Comparison of ENCODE assay signal across 8 cellular contexts in the genomic region with DNA sequence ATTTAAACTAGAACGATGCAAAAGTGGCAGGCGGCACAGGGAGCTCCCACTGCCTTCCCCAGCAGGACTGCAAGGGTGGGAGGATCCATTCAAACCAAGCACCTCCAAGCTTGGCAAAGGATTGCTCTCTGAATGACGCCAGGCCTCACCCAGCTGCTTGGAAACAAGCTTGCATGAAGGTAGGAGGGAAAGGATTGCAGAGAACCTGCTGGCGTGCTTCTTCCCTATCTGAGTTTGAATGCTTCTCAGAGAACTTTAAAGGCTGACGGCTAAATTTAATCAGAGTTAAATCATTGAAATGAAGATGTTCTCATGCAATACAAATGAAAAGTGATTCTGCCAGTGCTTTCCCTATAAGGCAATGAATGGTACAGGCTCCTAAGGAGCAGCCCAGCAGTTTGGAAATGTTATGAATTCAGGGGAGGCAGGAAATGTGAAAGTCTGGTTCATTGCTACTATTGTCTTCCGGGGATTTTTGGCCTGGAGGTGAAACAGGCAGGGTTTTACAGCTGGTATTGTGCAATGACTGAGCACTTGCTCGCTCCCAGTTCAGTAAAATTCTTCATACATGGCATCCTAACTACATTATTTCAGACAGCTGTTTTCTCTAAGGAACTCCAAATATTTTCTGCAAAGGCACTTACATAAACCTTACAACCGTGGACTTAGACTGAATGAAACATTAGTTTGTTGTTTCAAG. TPM values are rescaled to one million over a fixed set of nuclear protein-coding genes. Genes with fewer than 3 reads are reported as not detected.
DNase-seq lines count a peak whose midpoint lies in the region; ATAC-seq and TF ChIP-seq lines count a peak whose summit lies in the region.

No MANE protein-coding gene starts in this region.

- DNase-seq in AG04450 (ENCODE audit: low read depth, low spot score) (peak; percentile 87), MV-4-11 (lab: John Stamatoyannopoulos, UW) (peak; percentile 63), colonic mucosa (peak; percentile 73), mesendoderm (peak; percentile 63), HK-2 (ENCODE audit: unreplicated experiment) (no peak)
- DNase-seq in activated CD8-positive, alpha-beta memory T cell treated with anti-CD3 and anti-CD28 coated beads for 24 hours, result no peak

- H2BK15ac ChIP-seq in mesendoderm (replicated peaks; ENCODE audit: low read depth), result no peak overlapping the region

- intact Hi-C loops in colonic mucosa (cut with DNase I), result no loop called here

- H3K4me3 ChIP-seq in AG04450 (ENCODE audit: low read depth, low read length) (no peak overlapping the region), colonic mucosa (no peak overlapping the region), mesendoderm (ENCODE audit: low read length) (no peak overlapping the region)

- WGBS in mesendoderm (ENCODE audit: extremely low coverage, insufficient coverage, low lambda C conversion rate), result no CpG with 5 or more reads among the region's 8 CpGs

- H3K36me3 ChIP-seq in colonic mucosa (no peaks in the 10 kb centered on the region), mesendoderm (ENCODE audit: control insufficient read depth, insufficient read depth, low read length) (no peaks in the 10 kb centered on the region)

- H4K8ac ChIP-seq in mesendoderm (ENCODE audit: low read depth, low read length), result no peak overlapping the region

- H3K4me1 ChIP-seq in colonic mucosa, result peaks cover 22% of the 10 kb centered on the region
- peaks cover 4% of the 10 kb centered on the region for H3K4me1 ChIP-seq in mesendoderm (ENCODE audit: control insufficient read depth, low read depth, low read length)

- CTCF ChIA-PET in AG04450 (lab: Charles Lee), result interaction anchor here (0.6 to 1.6 kb wide), 3 partner anchors 33 to 365 kb away, joined by 3 to 4 read pairs (median 4); no protein-coding TSS in a partner anchor

- H3K27ac ChIP-seq in AG04450 (ENCODE audit: low read depth, low read length) (peak overlapping the region; percentile 94), colonic mucosa (peak overlapping the region; percentile 70), mesendoderm (ENCODE audit: low read depth, low read length) (no peak overlapping the region)

- H4K5ac ChIP-seq in mesendoderm (ENCODE audit: low read length), result no peak overlapping the region

- POLR2A ChIA-PET in AG04450 (lab: Yijun Ruan, JAX), result interaction anchor here (0.6 to 3.1 kb wide), 3 partner anchors 31 to 204 kb away, joined by 3 to 16 read pairs (median 6); partner anchors contain the start of gene DUSP6

- H3K56ac ChIP-seq in mesendoderm (ENCODE audit: low read length), result no peak overlapping the region

- H3K4me2 ChIP-seq in mesendoderm (ENCODE audit: low read length), result no peak overlapping the region

- TF ChIP-seq CTCF in AG04450 (IDR thresholded peaks at IDR 0.05; ENCODE audit: low read depth, low read length) (no peak), colonic mucosa (IDR thresholded peaks at IDR 0.05) (no peak)

- H3K27me3 ChIP-seq in AG04450 (ENCODE audit: control insufficient read depth, insufficient read depth, low read length) (no peaks in the 10 kb centered on the region), colonic mucosa (no peaks in the 10 kb centered on the region), mesendoderm (ENCODE audit: insufficient read depth, low read length, poor library complexity) (no peaks in the 10 kb centered on the region)

- H2AK5ac ChIP-seq in mesendoderm (ENCODE audit: low read length), result no peak overlapping the region

- peak overlapping the region in 1 of 2 donors; percentile 67 for H3K9ac ChIP-seq in colonic mucosa (ENCODE audit: low read depth in 2 of 2, low read length in 2 of 2)
- no peak overlapping the region for H3K9ac ChIP-seq in mesendoderm (ENCODE audit: low read length)

- no peak overlapping the region for H2BK120ac ChIP-seq in mesendoderm (ENCODE audit: low read depth, low read length)

- no peaks in the 10 kb centered on the region for H3K79me2 ChIP-seq in mesendoderm (ENCODE audit: control insufficient read depth, insufficient read depth, low read length)

- no peaks in the 10 kb centered on the region for H3K9me3 ChIP-seq in AG04450 (ENCODE audit: control insufficient read depth, insufficient read depth, low read length)
- H3K9me3 ChIP-seq in colonic mucosa, result no peaks in the 10 kb centered on the region

- H3K4ac ChIP-seq in mesendoderm (ENCODE audit: low read depth, low read length), result no peak overlapping the region

- H3K79me1 ChIP-seq in mesendoderm (ENCODE audit: low read length), result no peaks in the 10 kb centered on the region

- H3K23ac ChIP-seq in mesendoderm (ENCODE audit: low read length), result no peak overlapping the region

- H2BK5ac ChIP-seq in mesendoderm (ENCODE audit: low read length), result no peak overlapping the region

- H3K18ac ChIP-seq in mesendoderm (ENCODE audit: low read length), result peak overlapping the region; percentile 2

- ATAC-seq in HG02759 (IDR thresholded peaks at IDR 0.05; ENCODE audit: unreplicated experiment), result no peak
- no peak for ATAC-seq in HG03196 (IDR thresholded peaks at IDR 0.05; ENCODE audit: unreplicated experiment)

RNA-seq across cellular contexts. Expression of gene DUSP6, which starts 31.9 kb away (rescaled TPM):
- polyA plus RNA-seq in AG04450 (2011; rRNA removed), result 27.9 and 32.0 TPM in 2 replicates
- 59.0 and 104 TPM in 2 replicates for polyA minus RNA-seq in AG04450 (2011; rRNA and poly(A)+ RNA removed)
- total RNA-seq in colonic mucosa, result 10 to 100 TPM; 53.8 to 97.6 TPM
- polyA plus RNA-seq in mesendoderm (2013, experiment 1 of 2), result 30.5 TPM
- polyA plus RNA-seq in mesendoderm (2013, experiment 2 of 2), result 30.1 TPM

Comparison
In these comparisons a context has a peak if more than half of its experiments do, and no peak if none do; other contexts are left out.
1. DNase-seq: peak in AG04450 (single experiment), MV-4-11 (single experiment), colonic mucosa (single experiment) and mesendoderm (single experiment); none in HK-2 (single experiment) and activated CD8-positive, alpha-beta memory T cell treated with anti-CD3 and anti-CD28 coated beads for 24 hours (single experiment).